ENCODE assay signal across 7 cellular contexts in the genomic region with DNA sequence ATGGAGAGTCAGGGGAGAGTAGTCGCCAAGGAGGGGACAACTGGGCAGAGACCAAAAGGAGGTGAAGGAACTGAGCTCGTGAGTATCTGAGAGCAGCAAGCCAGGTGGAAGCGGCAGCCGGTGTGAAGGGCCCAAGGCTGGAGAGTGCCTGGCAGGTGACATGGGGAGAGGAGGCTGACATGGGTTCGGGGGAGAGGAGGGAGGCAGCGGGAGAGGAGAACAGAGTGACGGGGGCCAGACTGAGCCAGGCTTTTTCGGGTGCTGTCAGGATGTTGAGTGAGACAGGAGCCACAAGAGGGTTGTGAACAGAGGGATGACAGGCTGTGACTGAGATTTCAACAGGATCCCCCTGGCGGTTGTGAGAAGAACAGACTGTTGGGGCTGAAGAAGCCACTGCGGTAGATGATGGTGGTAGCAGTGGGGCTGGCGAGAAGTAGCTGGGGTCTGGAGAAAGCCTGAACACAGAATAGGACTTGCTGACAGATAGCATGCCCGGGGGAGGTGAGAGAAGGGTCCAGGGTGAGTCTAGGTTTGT. TPM values are rescaled to one million over a fixed set of nuclear protein-coding genes. Genes with fewer than 3 reads are reported as not detected.
DNase-seq lines count a peak whose midpoint lies in the region; ATAC-seq and TF ChIP-seq lines count a peak whose summit lies in the region.
"Had no signal": no experiment of that assay in that cellular context is flagged by ENCODE, and none has a peak within 500 bp of the region (broad histone marks: within the 10 kb centered on the region; RNA-seq: fewer than 3 reads in every experiment).

No MANE protein-coding gene starts in this region.

- no peak for TF ChIP-seq CTCF in NB4 (IDR thresholded peaks at IDR 0.05; ENCODE audit: low read depth, low read length)
- TF ChIP-seq CTCF in fibroblast of the aortic adventitia (IDR thresholded peaks at IDR 0.05; ENCODE audit: insufficient read depth, low read length): peak; percentile 60

- no peak for ATAC-seq in GM21737 (IDR thresholded peaks at IDR 0.05; ENCODE audit: unreplicated experiment)

- no peak for TF ChIP-seq POLR2A in NB4 (IDR thresholded peaks at IDR 0.05; ENCODE audit: extremely low read depth, insufficient read length)

- DNase-seq in Ammon's horn (ENCODE audit: low spot score) (peak; percentile 50), NB4 (ENCODE audit: low read depth) (peak; percentile 28), fibroblast of the aortic adventitia (ENCODE audit: low read depth) (peak; percentile 43), NCI-H345 (lab: John Stamatoyannopoulos, UW) (no peak), superior temporal gyrus (ENCODE audit: extremely low spot score) (no peak)
- DNase-seq: stimulated activated naive B cell treated with anti-CD40 and anti-IgM and Interleukin-4, amounts not matched to agents 10 μg/mL and 1 μg/mL and 100 μg/mL, for 72 hours had no signal

- no peak overlapping the region for H3K4me3 ChIP-seq in NB4 (ENCODE audit: low read depth, low read length)
- no peak overlapping the region for H3K4me3 ChIP-seq in fibroblast of the aortic adventitia (ENCODE audit: low read depth, low read length)

RNA-seq across cellular contexts. Expression of gene ELK1, which starts 5.7 kb away (rescaled TPM):
- total RNA-seq in fibroblast of the aortic adventitia (ENCODE audit: low replicate concordance): 13.3 and 22.9 TPM in 2 replicates

RNA-seq across cellular contexts. Expression of gene UXT, which starts 14.4 kb away (rescaled TPM):
- total RNA-seq in fibroblast of the aortic adventitia (ENCODE audit: low replicate concordance): 64.3 and 151 TPM in 2 replicates

RNA-seq across cellular contexts. Expression of gene CFP, which starts 14.9 kb away (rescaled TPM):
- total RNA-seq in fibroblast of the aortic adventitia (ENCODE audit: low replicate concordance): 0.18 TPM in 1 of 2 replicates, not detected in the other

RNA-seq across cellular contexts. Expression of gene SYN1, which starts 25.0 kb away (rescaled TPM):
- 0.09 TPM in 1 of 2 replicates, not detected in the other for total RNA-seq in fibroblast of the aortic adventitia (ENCODE audit: low replicate concordance)

Comparison
In these comparisons a context has a peak if more than half of its experiments do, and no peak if none do; other contexts are left out.
1. DNase-seq: peak in Ammon's horn (single experiment), NB4 (single experiment) and fibroblast of the aortic adventitia (single experiment); none in NCI-H345 (single experiment) and superior temporal gyrus (single experiment).